Comparison of ENCODE assay signal across 8 cellular contexts in genomic region chr3:4980229-4981159, GRCh38. TPM values are rescaled to one million over a fixed set of nuclear protein-coding genes. Genes with fewer than 3 reads are reported as not detected.
DNase-seq lines count a peak whose midpoint lies in the region; ATAC-seq and TF ChIP-seq lines count a peak whose summit lies in the region.

No MANE protein-coding gene starts in this region.

- TF ChIP-seq CTCF in 22Rv1 (IDR thresholded peaks at IDR 0.05) (peak; percentile 95), fibroblast of the aortic adventitia (IDR thresholded peaks at IDR 0.05; ENCODE audit: insufficient read depth, low read length) (peak; percentile 99), nephron progenitor cell (IDR thresholded peaks at IDR 0.05) (peak; percentile 92)

- H3K4me3 Mint-ChIP-seq in nephron progenitor cell = peak overlapping the region; percentile 96

- H3K9me3 Mint-ChIP-seq in nephron progenitor cell = no peaks in the 10 kb centered on the region

- H3K36me3 Mint-ChIP-seq in nephron progenitor cell (ENCODE audit: low read depth) = peaks cover 19% of the 10 kb centered on the region

- peak overlapping the region; percentile 71 for H3K9ac ChIP-seq in HUES64 (ENCODE audit: low read depth, low read length)

- peak; percentile 10 for ATAC-seq in GM18505 (IDR thresholded peaks at IDR 0.05; ENCODE audit: unreplicated experiment)
- ATAC-seq in stimulated activated naive CD8-positive, alpha-beta T cell treated with anti-CD3 and anti-CD28 coated beads, Interleukin-15, Interleukin-2, amounts not matched to agents 100 U/mL and 50 U/mL, for 24 hours = peak; percentile 3

- peak overlapping the region; percentile 81 for H3K4me3 ChIP-seq in HUES64 (ENCODE audit: low read length)
- H3K4me3 ChIP-seq in fibroblast of the aortic adventitia (ENCODE audit: low read depth, low read length) = peak overlapping the region; percentile 99

- WGBS in HUES64 = 12% methylated on average over 31 of the region's 32 CpGs

- peaks cover 79% of the 10 kb centered on the region for H3K4me1 Mint-ChIP-seq in nephron progenitor cell

- peak overlapping the region; percentile 48 for H3K27ac Mint-ChIP-seq in nephron progenitor cell

- H3K36me3 ChIP-seq in HUES64 (ENCODE audit: insufficient read depth, low read length) = peaks cover 31% of the 10 kb centered on the region

- peaks cover 31% of the 10 kb centered on the region for H3K27me3 ChIP-seq in HUES64 (ENCODE audit: insufficient read depth, low read length)

- DNase-seq in SHP77 (lab: John Stamatoyannopoulos, UW) (peak; percentile 55 to 70), fibroblast of the aortic adventitia (ENCODE audit: low read depth) (peak; percentile 96), nephron progenitor cell (peak; percentile 91)
- DNase-seq in activated effector memory CD4-positive, alpha-beta T cell treated with anti-CD3 and anti-CD28 coated beads, Interleukin-2, amount 50 U/mL, for 16 hours = peak; percentile 96
- DNase-seq in stimulated activated naive CD8-positive, alpha-beta T cell treated with anti-CD3 and anti-CD28 coated beads, Interleukin-15, Interleukin-2, amounts not matched to agents 100 U/mL and 50 U/mL, for 24 hours = peak; percentile 97

- TF ChIP-seq POLR2A in GM18505 (IDR thresholded peaks at IDR 0.05; ENCODE audit: borderline replicate concordance, extremely low read depth, insufficient read depth, insufficient read length) = peak; percentile 64

- peaks cover 44% of the 10 kb centered on the region for H3K4me1 ChIP-seq in HUES64 (ENCODE audit: insufficient read depth, low read length)

- H3K27ac ChIP-seq in 22Rv1 (no peak overlapping the region), HUES64 (ENCODE audit: low read depth, low read length) (no peak overlapping the region)

- H3K27me3 Mint-ChIP-seq in nephron progenitor cell (ENCODE audit: low read depth, poor library complexity) = peaks cover 13% of the 10 kb centered on the region

- H3K9me3 ChIP-seq in HUES64 (ENCODE audit: insufficient read depth, low read depth, low read length) = no peaks in the 10 kb centered on the region

RNA-seq across cellular contexts. Expression of gene BHLHE40, which starts 1.3 kb away (rescaled TPM):
- 2.3 TPM for polyA plus RNA-seq in HUES64 (2013, experiment 1 of 2)
- 2.5 TPM for polyA plus RNA-seq in HUES64 (2013, experiment 2 of 2)
- total RNA-seq in fibroblast of the aortic adventitia (ENCODE audit: low replicate concordance) = 22.9 and 36.1 TPM in 2 replicates
